In the genomic region with DNA sequence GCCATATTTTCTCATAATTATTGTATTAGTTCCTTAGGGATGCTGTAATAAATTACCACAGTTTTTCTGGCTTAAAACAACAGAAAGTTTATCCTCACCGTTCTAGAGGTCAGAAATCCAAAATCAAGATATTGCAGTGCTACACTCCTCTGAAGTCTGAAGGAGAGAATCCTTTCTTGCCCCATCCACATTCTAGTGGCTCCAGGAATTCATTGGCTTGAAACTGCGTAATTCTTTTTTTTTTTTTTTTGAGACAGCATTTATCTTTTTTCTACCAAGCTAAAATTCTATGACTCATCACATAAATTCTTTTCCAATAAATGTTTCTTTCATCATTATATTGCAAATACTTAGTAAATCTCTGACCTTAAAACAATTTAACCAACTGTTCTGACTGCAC, we compare ENCODE assay signal across 20 cellular contexts.
DNase-seq lines count a peak whose midpoint lies in the region; ATAC-seq, FAIRE-seq and TF ChIP-seq lines count a peak whose summit lies in the region.
"Had no signal": no experiment of that assay in that cellular context is flagged by ENCODE, and none has a peak within 500 bp of the region (broad histone marks: within the 10 kb centered on the region; RNA-seq: fewer than 3 reads in every experiment).

No MANE protein-coding gene starts in this region.

- H3K4me3 ChIP-seq in AG04450 (ENCODE audit: low read depth, low read length) (no peak overlapping the region), cardiac fibroblast (replicated peaks in 1 of 2; ENCODE audit: low read depth in 2 of 2, low read length in 2 of 2) (no peak overlapping the region), ascending aorta (no peak overlapping the region)
- H3K4me3 ChIP-seq: BLaER1 treated with 17β-estradiol and CSF1 and Interleukin-3, amounts not matched to agents 10 nM and 100 nM; SJCRH30 had no signal

- no peak overlapping the region for H3K27ac Mint-ChIP-seq in progenitor cell of endocrine pancreas
- no peak overlapping the region for H3K27ac Mint-ChIP-seq in activated CD8-positive, alpha-beta T cell treated with anti-CD3 and anti-CD28 coated beads for 36 hours
- H3K27ac Mint-ChIP-seq: CD8-positive, alpha-beta memory T cell; H9 had no signal

- H3K4me3 Mint-ChIP-seq in progenitor cell of endocrine pancreas (ENCODE audit: low read depth) = no peak overlapping the region
- H3K4me3 Mint-ChIP-seq in activated CD8-positive, alpha-beta T cell treated with anti-CD3 and anti-CD28 coated beads for 36 hours = no peak overlapping the region
- H3K4me3 Mint-ChIP-seq: CD8-positive, alpha-beta memory T cell; H9 had no signal

- H3K4me1 Mint-ChIP-seq in progenitor cell of endocrine pancreas (ENCODE audit: low read depth) = no peaks in the 10 kb centered on the region
- no peaks in the 10 kb centered on the region for H3K4me1 Mint-ChIP-seq in activated CD8-positive, alpha-beta T cell treated with anti-CD3 and anti-CD28 coated beads for 36 hours (ENCODE audit: low read depth)
- H3K4me1 Mint-ChIP-seq: CD8-positive, alpha-beta memory T cell; H9 had no signal

- H3K36me3 Mint-ChIP-seq in progenitor cell of endocrine pancreas (ENCODE audit: insufficient read depth) = no peaks in the 10 kb centered on the region
- H3K36me3 Mint-ChIP-seq in activated CD8-positive, alpha-beta T cell treated with anti-CD3 and anti-CD28 coated beads for 36 hours (ENCODE audit: low read depth) = no peaks in the 10 kb centered on the region
- H3K36me3 Mint-ChIP-seq: CD8-positive, alpha-beta memory T cell had no signal

- no peaks in the 10 kb centered on the region for H3K9me3 Mint-ChIP-seq in progenitor cell of endocrine pancreas (ENCODE audit: low read depth)
- no peaks in the 10 kb centered on the region for H3K9me3 Mint-ChIP-seq in activated CD8-positive, alpha-beta T cell treated with anti-CD3 and anti-CD28 coated beads for 36 hours
- H3K9me3 Mint-ChIP-seq: H9 had no signal

- no peaks in the 10 kb centered on the region for H3K9me3 ChIP-seq in AG04450 (ENCODE audit: control insufficient read depth, insufficient read depth, low read length)
- no peaks in the 10 kb centered on the region for H3K9me3 ChIP-seq in ascending aorta
- H3K9me3 ChIP-seq: BLaER1 treated with 17β-estradiol and CSF1 and Interleukin-3, amounts not matched to agents 10 nM and 100 nM; SJCRH30 had no signal

- intact Hi-C loops in activated CD8-positive, alpha-beta T cell treated with anti-CD3 and anti-CD28 coated beads for 36 hours (cut with micrococcal nuclease) = no loop called here
- intact Hi-C loops in ascending aorta (cut with DNase I) = no loop called here

- H3K27me3 ChIP-seq in AG04450 (ENCODE audit: control insufficient read depth, insufficient read depth, low read length) (no peaks in the 10 kb centered on the region), ascending aorta (no peaks in the 10 kb centered on the region)
- H3K27me3 ChIP-seq: BLaER1 treated with 17β-estradiol and CSF1 and Interleukin-3, amounts not matched to agents 10 nM and 100 nM; SJCRH30 had no signal

- no peaks in the 10 kb centered on the region for H3K27me3 Mint-ChIP-seq in progenitor cell of endocrine pancreas
- no peaks in the 10 kb centered on the region for H3K27me3 Mint-ChIP-seq in activated CD8-positive, alpha-beta T cell treated with anti-CD3 and anti-CD28 coated beads for 36 hours
- H3K27me3 Mint-ChIP-seq: CD8-positive, alpha-beta memory T cell had no signal

- no peaks in the 10 kb centered on the region for H3K4me1 ChIP-seq in ascending aorta
- H3K4me1 ChIP-seq: BLaER1 treated with 17β-estradiol and CSF1 and Interleukin-3, amounts not matched to agents 10 nM and 100 nM; SJCRH30 had no signal

- H3K27ac ChIP-seq in AG04450 (ENCODE audit: low read depth, low read length) = no peak overlapping the region
- no peak overlapping the region for H3K27ac ChIP-seq in ascending aorta
- H3K27ac ChIP-seq: BLaER1 treated with 17β-estradiol and CSF1 and Interleukin-3, amounts not matched to agents 10 nM and 100 nM; SJCRH30 had no signal

- ATAC-seq in activated CD8-positive, alpha-beta T cell treated with anti-CD3 and anti-CD28 coated beads for 36 hours = no peak
- ATAC-seq: HepG2 had no signal

- no peak for TF ChIP-seq CTCF in AG04450 (IDR thresholded peaks at IDR 0.05; ENCODE audit: low read depth, low read length)
- TF ChIP-seq CTCF in cardiac fibroblast (IDR thresholded peaks at IDR 0.05; ENCODE audit: low read depth, low read length) = no peak
- TF ChIP-seq CTCF in progenitor cell of endocrine pancreas (IDR thresholded peaks at IDR 0.05; ENCODE audit: unreplicated experiment) = no peak
- no peak for TF ChIP-seq CTCF in activated CD8-positive, alpha-beta T cell treated with anti-CD3 and anti-CD28 coated beads for 36 hours (IDR thresholded peaks at IDR 0.05)
- TF ChIP-seq CTCF in ascending aorta (IDR thresholded peaks at IDR 0.05) = no peak

- FAIRE-seq in HTR-8/SVneo (lab: Jason Lieb, UNC) = no peak
- no peak for FAIRE-seq in frontal cortex (lab: Jason Lieb, UNC)
- FAIRE-seq: G401.6, HepG2 had no signal

- H3K36me3 ChIP-seq in ascending aorta = no peaks in the 10 kb centered on the region
- H3K36me3 ChIP-seq: BLaER1 treated with 17β-estradiol and CSF1 and Interleukin-3, amounts not matched to agents 10 nM and 100 nM; SJCRH30 had no signal

- CTCF ChIA-PET in AG04450 (lab: Charles Lee) = no interaction called here
- CTCF ChIA-PET in activated CD8-positive, alpha-beta T cell treated with anti-CD3 and anti-CD28 coated beads for 36 hours (lab: Charles Lee) = no interaction called here

- DNase-seq in AG04450 (ENCODE audit: low read depth, low spot score) (peak; percentile 8), HTR-8/SVneo (ENCODE audit: insufficient read length, low spot score) (peak; percentile 11), cardiac fibroblast (ENCODE audit: low read depth in 2 of 2) (peak; percentile 1 to 3), foreskin melanocyte (peak; percentile 80), progenitor cell of endocrine pancreas (ENCODE audit: low spot score, unreplicated experiment) (no peak), frontal cortex (ENCODE audit: low spot score in 2 of 2) (no peak), ascending aorta (ENCODE audit: low spot score in 2 of 2) (no peak)
- no peak for DNase-seq in activated CD8-positive, alpha-beta T cell treated with anti-CD3 and anti-CD28 coated beads for 36 hours
- DNase-seq: CD8-positive, alpha-beta memory T cell; DMS79 treated with DMSO at 0.1 percent for 48 hours; H9; KG1; NCI-H1417 treated with DMSO at 0.1 percent for 48 hours; NCI-H187 treated with DMSO at 0.1 percent for 48 hours; NCI-H226; NCI-H526; SJCRH30 had no signal

- POLR2A ChIA-PET in AG04450 (lab: Yijun Ruan, JAX) = no interaction called here
- POLR2A ChIA-PET in activated CD8-positive, alpha-beta T cell treated with anti-CD3 and anti-CD28 coated beads for 36 hours (lab: Charles Lee) = no interaction called here

Comparison
In these comparisons a context has a peak if more than half of its experiments do, and no peak if none do; other contexts are left out.
1. DNase-seq: peak in AG04450 (single experiment), HTR-8/SVneo (single experiment), cardiac fibroblast (2 of 2) and foreskin melanocyte (single experiment); none in progenitor cell of endocrine pancreas (single experiment), frontal cortex (0 of 2), activated CD8-positive, alpha-beta T cell treated with anti-CD3 and anti-CD28 coated beads for 36 hours (single experiment) and ascending aorta (0 of 2).